ENCODE assay signal across 20 cellular contexts in the genomic region with DNA sequence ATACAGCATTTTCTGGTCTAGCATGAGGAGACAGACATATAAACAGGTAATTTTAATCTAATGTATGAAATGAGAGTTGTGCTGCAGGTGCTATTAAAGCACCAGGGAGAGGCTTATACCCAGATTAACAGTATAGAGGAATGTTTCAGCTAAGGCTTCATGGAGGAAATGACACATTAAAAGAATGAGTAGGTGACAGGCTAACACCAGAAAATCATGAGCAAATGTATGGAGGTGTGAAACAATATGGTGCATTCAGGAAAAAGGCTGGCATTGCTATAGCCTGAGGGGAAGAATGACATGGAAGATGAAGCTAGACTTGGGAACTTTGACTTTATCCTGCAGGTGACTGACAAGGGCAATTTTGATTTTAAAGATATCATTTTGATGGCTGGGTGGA. TPM values are rescaled to one million over a fixed set of nuclear protein-coding genes. Genes with fewer than 3 reads are reported as not detected.
DNase-seq lines count a peak whose midpoint lies in the region; ATAC-seq, FAIRE-seq and TF ChIP-seq lines count a peak whose summit lies in the region.
"Had no signal": no experiment of that assay in that cellular context is flagged by ENCODE, and none has a peak within 500 bp of the region (broad histone marks: within the 10 kb centered on the region; RNA-seq: fewer than 3 reads in every experiment).

No MANE protein-coding gene starts in this region.

- ATAC-seq in activated naive CD8-positive, alpha-beta T cell treated with anti-CD3 and anti-CD28 coated beads, Interleukin-2, amount 10 ng/mL, durations not matched to agents 7 days and 5 days (ENCODE audit: low read depth): no peak
- ATAC-seq in naive thymus-derived CD8-positive, alpha-beta T cell: no peak
- ATAC-seq: heart right ventricle had no signal

- H3K4me3 Mint-ChIP-seq in T-helper 1 cell treated with Interleukin-12 subunit alpha and Interleukin-12 subunit beta and Interleukin-4 antibody, amounts not matched to agents 30 μg/mL and 1 μg/mL, for 36 hours: no peak overlapping the region
- H3K4me3 Mint-ChIP-seq in activated naive CD8-positive, alpha-beta T cell treated with anti-CD3 and anti-CD28 coated beads, Interleukin-2, amount 10 ng/mL, durations not matched to agents 7 days and 5 days: no peak overlapping the region
- H3K4me3 Mint-ChIP-seq in naive thymus-derived CD8-positive, alpha-beta T cell: peak overlapping the region in 5 of 10 donors; percentile 8 to 43 (median 34)
- H3K4me3 Mint-ChIP-seq: nephron had no signal

- POLR2A ChIA-PET in activated naive CD8-positive, alpha-beta T cell treated with anti-CD3 and anti-CD28 coated beads, Interleukin-2, amount 10 ng/mL, durations not matched to agents 7 days and 5 days (lab: Charles Lee): interaction anchor here (0.7 kb wide), 1 partner anchor 39 kb away, joined by 4 read pairs; the partner anchor contains the start of gene NCF2
- POLR2A ChIA-PET in naive thymus-derived CD8-positive, alpha-beta T cell (lab: Charles Lee): no interaction called here

- H3K4me1 Mint-ChIP-seq in T-helper 1 cell treated with Interleukin-12 subunit alpha and Interleukin-12 subunit beta and Interleukin-4 antibody, amounts not matched to agents 30 μg/mL and 1 μg/mL, for 36 hours (ENCODE audit: low read depth): peaks cover 28% of the 10 kb centered on the region
- H3K4me1 Mint-ChIP-seq in activated naive CD8-positive, alpha-beta T cell treated with anti-CD3 and anti-CD28 coated beads, Interleukin-2, amount 10 ng/mL, durations not matched to agents 7 days and 5 days: peaks cover 24% of the 10 kb centered on the region
- H3K4me1 Mint-ChIP-seq in naive thymus-derived CD8-positive, alpha-beta T cell: peaks cover 19 to 60% (median 53%) of the 10 kb centered on the region in 4 donors

- H3K9me3 Mint-ChIP-seq in T-helper 1 cell treated with Interleukin-12 subunit alpha and Interleukin-12 subunit beta and Interleukin-4 antibody, amounts not matched to agents 30 μg/mL and 1 μg/mL, for 36 hours: no peaks in the 10 kb centered on the region
- no peaks in the 10 kb centered on the region for H3K9me3 Mint-ChIP-seq in activated naive CD8-positive, alpha-beta T cell treated with anti-CD3 and anti-CD28 coated beads, Interleukin-2, amount 10 ng/mL, durations not matched to agents 7 days and 5 days
- H3K9me3 Mint-ChIP-seq in naive thymus-derived CD8-positive, alpha-beta T cell: no peaks in the 10 kb centered on the region
- H3K9me3 Mint-ChIP-seq: nephron had no signal

- H3K36me3 Mint-ChIP-seq in T-helper 1 cell treated with Interleukin-12 subunit alpha and Interleukin-12 subunit beta and Interleukin-4 antibody, amounts not matched to agents 30 μg/mL and 1 μg/mL, for 36 hours (ENCODE audit: low read depth): peaks cover 38% of the 10 kb centered on the region
- H3K36me3 Mint-ChIP-seq in activated naive CD8-positive, alpha-beta T cell treated with anti-CD3 and anti-CD28 coated beads, Interleukin-2, amount 10 ng/mL, durations not matched to agents 7 days and 5 days: peaks cover 31% of the 10 kb centered on the region
- H3K36me3 Mint-ChIP-seq in naive thymus-derived CD8-positive, alpha-beta T cell: peaks cover 11 to 76% (median 16%) of the 10 kb centered on the region in 3 donors

- peak overlapping the region; percentile 2 for H3K27ac Mint-ChIP-seq in T-helper 1 cell treated with Interleukin-12 subunit alpha and Interleukin-12 subunit beta and Interleukin-4 antibody, amounts not matched to agents 30 μg/mL and 1 μg/mL, for 36 hours
- H3K27ac Mint-ChIP-seq in activated naive CD8-positive, alpha-beta T cell treated with anti-CD3 and anti-CD28 coated beads, Interleukin-2, amount 10 ng/mL, durations not matched to agents 7 days and 5 days: peak overlapping the region; percentile 4
- H3K27ac Mint-ChIP-seq in naive thymus-derived CD8-positive, alpha-beta T cell: peak overlapping the region; percentile 11 to 85 (median 61)
- H3K27ac Mint-ChIP-seq: nephron had no signal

- no peaks in the 10 kb centered on the region for H3K27me3 Mint-ChIP-seq in T-helper 1 cell treated with Interleukin-12 subunit alpha and Interleukin-12 subunit beta and Interleukin-4 antibody, amounts not matched to agents 30 μg/mL and 1 μg/mL, for 36 hours (ENCODE audit: low read depth)
- no peaks in the 10 kb centered on the region for H3K27me3 Mint-ChIP-seq in activated naive CD8-positive, alpha-beta T cell treated with anti-CD3 and anti-CD28 coated beads, Interleukin-2, amount 10 ng/mL, durations not matched to agents 7 days and 5 days
- H3K27me3 Mint-ChIP-seq in naive thymus-derived CD8-positive, alpha-beta T cell: no peaks in the 10 kb centered on the region

- no peak for DNase-seq in T-helper 1 cell
- DNase-seq in H54 (ENCODE audit: insufficient read length, low spot score): no peak
- DNase-seq in activated naive CD8-positive, alpha-beta T cell treated with anti-CD3 and anti-CD28 coated beads, Interleukin-2, amount 10 ng/mL, durations not matched to agents 7 days and 5 days: no peak
- no peak for DNase-seq in naive thymus-derived CD8-positive, alpha-beta T cell
- no peak for DNase-seq in NCI-H774 (lab: John Stamatoyannopoulos, UW)
- no peak for DNase-seq in NCI-H2107 (lab: John Stamatoyannopoulos, UW)
- DNase-seq in glomerular visceral epithelial cell (ENCODE audit: extremely low spot score): no peak
- DNase-seq: activated CD4-positive, alpha-beta T cell treated with anti-CD3 and anti-CD28 coated beads, Interleukin-2, amount 50 U/mL, for 4 hours; GF-D8; heart right ventricle; NCI-H1930; NCI-H69; OCI-M1; stimulated activated CD4-positive, alpha-beta T cell treated with anti-CD3 and anti-CD28 coated beads, Interleukin-12 subunit alpha, Interleukin-12 subunit beta, amount 100 ng/mL, for 4 hours had no signal

- FAIRE-seq in H54 (lab: Jason Lieb, UNC): peak; percentile 45
- FAIRE-seq: islet of Langerhans had no signal

- TF ChIP-seq POLR2A in H54 (IDR thresholded peaks at IDR 0.05; ENCODE audit: low read depth, low read length): no peak

RNA-seq across cellular contexts. Expression of gene ARPC5, which starts 7.0 kb away (rescaled TPM):
- 100 to 1,000 TPM; 186 to 207 TPM for total RNA-seq in activated naive CD8-positive, alpha-beta T cell treated with anti-CD3 and anti-CD28 coated beads, Interleukin-2, amount 10 ng/mL, durations not matched to agents 7 days and 5 days
- total RNA-seq in naive thymus-derived CD8-positive, alpha-beta T cell: 100 to 1,000 TPM in 1 of 2 experiments, 10 to 100 TPM in 1; 99.6 to 102 TPM
- polyA plus RNA-seq in naive thymus-derived CD8-positive, alpha-beta T cell: 100 to 1,000 TPM; 400 to 556 (median 509) TPM

RNA-seq across cellular contexts. Expression of gene APOBEC4, which starts 24.6 kb away (rescaled TPM):
- not detected for total RNA-seq in activated naive CD8-positive, alpha-beta T cell treated with anti-CD3 and anti-CD28 coated beads, Interleukin-2, amount 10 ng/mL, durations not matched to agents 7 days and 5 days
- total RNA-seq in naive thymus-derived CD8-positive, alpha-beta T cell: not detected
- not detected for polyA plus RNA-seq in naive thymus-derived CD8-positive, alpha-beta T cell
- total RNA-seq: cardiac muscle cell, heart right ventricle, pulmonary artery endothelial cell had no signal
- polyA plus RNA-seq: BJ, cardiac muscle cell, heart right ventricle had no signal

RNA-seq across cellular contexts. Expression of gene NCF2, which starts 38.3 kb away (rescaled TPM):
- total RNA-seq in activated naive CD8-positive, alpha-beta T cell treated with anti-CD3 and anti-CD28 coated beads, Interleukin-2, amount 10 ng/mL, durations not matched to agents 7 days and 5 days: 1 to 10 TPM; 7.5 to 8.0 TPM
- under 1 TPM; 0.91 to 0.99 TPM for total RNA-seq in naive thymus-derived CD8-positive, alpha-beta T cell
- 1 to 10 TPM in 2 of 3 donors, not detected in 1; 1.2 to 3.4 TPM for polyA plus RNA-seq in naive thymus-derived CD8-positive, alpha-beta T cell

Comparison
In these comparisons a context has a peak if more than half of its experiments do, and no peak if none do; other contexts are left out.
1. H3K27ac Mint-ChIP-seq: peak in every context shown above with its lines; median percentile 61 in naive thymus-derived CD8-positive, alpha-beta T cell; 4 in activated naive CD8-positive, alpha-beta T cell treated with anti-CD3 and anti-CD28 coated beads, Interleukin-2, amount 10 ng/mL, durations not matched to agents 7 days and 5 days; 2 in T-helper 1 cell treated with Interleukin-12 subunit alpha and Interleukin-12 subunit beta and Interleukin-4 antibody, amounts not matched to agents 30 μg/mL and 1 μg/mL, for 36 hours.
2. RNA of gene NCF2, which starts 38.3 kb away (total RNA-seq): 7.5 to 8.0 TPM in activated naive CD8-positive, alpha-beta T cell treated with anti-CD3 and anti-CD28 coated beads, Interleukin-2, amount 10 ng/mL, durations not matched to agents 7 days and 5 days; 0.91 to 0.99 TPM in naive thymus-derived CD8-positive, alpha-beta T cell; every median in the first group is over 4 times any median in the second.